18 cellular contexts compared by ENCODE assay signal in genomic region chr18:58700209-58700608, GRCh38.
"Had no signal": no experiment of that assay in that cellular context is flagged by ENCODE, and none has a peak within 500 bp of the region (broad histone marks: within the 10 kb centered on the region; RNA-seq: fewer than 3 reads in every experiment).

No MANE protein-coding gene starts in this region.

- ATAC-seq: Panc1 had no signal

- H3K27ac ChIP-seq: HL-60, KMS-11, RWPE1 had no signal

- H3K9me2 ChIP-seq: SK-N-SH had no signal

- H3K9me3 ChIP-seq: SK-N-SH had no signal

- FAIRE-seq: HTR-8/SVneo had no signal

- DNase-seq: Kasumi-1, MM.1S, NCI-H1092 treated with DMSO at 0.1 percent for 48 hours, NCI-H1436, NCI-H187, NCI-H2029, NCI-H2081 treated with DMSO at 0.1 percent for 48 hours, NCI-H2171, NCI-H226, NCI-H524 treated with DMSO at 0.1 percent for 48 hours, NCI-H774, SHP77, SK-N-SH had no signal

- H3K4me2 ChIP-seq: KMS-11, SK-N-SH had no signal

- H3K9ac ChIP-seq: KMS-11, SK-N-SH had no signal
